ENCODE assay signal across 8 cellular contexts in the genomic region with DNA sequence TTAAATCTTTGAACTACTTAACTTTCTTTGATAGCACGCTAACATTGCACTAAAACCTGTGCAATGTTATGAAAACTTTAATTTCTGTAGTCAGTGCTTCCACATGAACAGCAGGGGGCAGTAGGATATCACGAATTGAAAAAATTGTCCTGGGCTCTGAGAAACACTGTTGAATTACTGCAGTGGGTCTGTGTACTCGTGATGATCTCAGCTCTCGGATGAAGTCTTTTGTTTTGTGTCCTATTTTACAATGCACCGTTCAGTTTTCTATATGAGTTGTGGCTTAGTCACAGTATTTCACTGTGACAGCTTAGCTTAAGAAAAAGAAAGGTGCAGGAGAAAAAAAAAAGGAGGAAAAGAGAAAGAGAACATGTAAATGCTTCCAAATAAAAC.
DNase-seq lines count a peak whose midpoint lies in the region; ATAC-seq and TF ChIP-seq lines count a peak whose summit lies in the region.

No MANE protein-coding gene starts in this region.

- H3K27me3 ChIP-seq in KMS-11 (ENCODE audit: insufficient read depth, low read depth) (no peaks in the 10 kb centered on the region), PC-3 (ENCODE audit: low read length) (no peaks in the 10 kb centered on the region)

- no TSS peak for BruUV-seq in PC-3 (replicated peaks; lab: Mats Ljungman, UMichigan)

- ATAC-seq in GM21619 (IDR thresholded peaks at IDR 0.05; ENCODE audit: unreplicated experiment) (peak; percentile 51), PC-3 (peak; percentile 81)

- H3K9ac ChIP-seq in KMS-11 (no peak overlapping the region), PC-3 (ENCODE audit: low read length) (peak overlapping the region; percentile 59)

- H3K4me3 ChIP-seq in KMS-11 (IDR thresholded peaks at IDR 0.05; ENCODE audit: insufficient read depth, low read depth, low read length): no peak overlapping the region
- H3K4me3 ChIP-seq in PC-3 (ENCODE audit: low read length): peak overlapping the region; percentile 73

- H3K79me2 ChIP-seq in KMS-11 (ENCODE audit: insufficient read depth, low read depth) (no peaks in the 10 kb centered on the region), PC-3 (ENCODE audit: low read length) (peaks cover 3% of the 10 kb centered on the region)

- DNase-seq in ELR (ENCODE audit: low read depth) (peak; percentile 94), PC-3 (peak; percentile 95), glomerular endothelial cell (ENCODE audit: extremely low read depth, low read depth, low spot score) (peak; percentile 77), occipital lobe (lab: John Stamatoyannopoulos, UW) (peak; percentile 57), UCSD-AML1 (lab: John Stamatoyannopoulos, UW; ENCODE audit: unreplicated experiment) (no peak)
- peak; percentile 5 for DNase-seq in activated naive CD8-positive, alpha-beta T cell treated with anti-CD3 and anti-CD28 coated beads, Interleukin-2, amount 50 U/mL, for 16 hours (ENCODE audit: low read depth, low spot score)

- no peaks in the 10 kb centered on the region for H3K9me3 ChIP-seq in PC-3 (ENCODE audit: low read length)

- POLR2A ChIA-PET in PC-3 (lab: Charles Lee; ENCODE audit: unreplicated experiment): interaction anchor here (0.6 to 1.0 kb wide), 3 partner anchors 20 to 1237 kb away, joined by 3 to 4 read pairs (median 3); no protein-coding TSS in a partner anchor

- intact Hi-C loops in PC-3 (cut with micrococcal nuclease): loop anchor here (1.0 to 10.0 kb wide), 9 partner anchors 28 to 1319 kb away; no protein-coding TSS in a partner anchor

- no peaks in the 10 kb centered on the region for H4K20me1 ChIP-seq in KMS-11 (ENCODE audit: insufficient read depth)
- no peaks in the 10 kb centered on the region for H4K20me1 ChIP-seq in PC-3 (ENCODE audit: low read length)

- peak; percentile 93 for TF ChIP-seq CTCF in KMS-11 (conservative IDR thresholded peaks at IDR 0.05; ENCODE audit: low read depth, low read length)
- peak; percentile 98 for TF ChIP-seq CTCF in PC-3 (conservative IDR thresholded peaks at IDR 0.05; ENCODE audit: low read depth, low read length)

- H3K27ac ChIP-seq in KMS-11 (no peak overlapping the region), PC-3 (ENCODE audit: low read length) (peak overlapping the region; percentile 28)

- no peaks in the 10 kb centered on the region for H3K9me2 ChIP-seq in PC-3 (replicated peaks; ENCODE audit: low read length)

- H3K4me1 ChIP-seq in KMS-11 (ENCODE audit: low read depth, poor library complexity, severe bottlenecking) (peaks cover 22% of the 10 kb centered on the region), PC-3 (ENCODE audit: insufficient read depth, low read length) (peaks cover 15% of the 10 kb centered on the region)

- no peaks in the 10 kb centered on the region for H3F3A ChIP-seq in PC-3 (ENCODE audit: low read length, unreplicated experiment)

- peak overlapping the region; percentile 75 for H2AFZ ChIP-seq in KMS-11 (ENCODE audit: low read depth)
- H2AFZ ChIP-seq in PC-3 (ENCODE audit: low read length): peak overlapping the region; percentile 93

- H3K4me2 ChIP-seq in KMS-11 (peak overlapping the region; percentile 65), PC-3 (ENCODE audit: low read length) (peak overlapping the region; percentile 87)

- CTCF ChIA-PET in PC-3 (lab: Charles Lee): interaction anchor here (0.6 to 1.9 kb wide), 15 partner anchors 9 to 1317 kb away, joined by 3 to 12 read pairs (median 4); no protein-coding TSS in a partner anchor

- no peaks in the 10 kb centered on the region for H3K36me3 ChIP-seq in KMS-11 (ENCODE audit: insufficient read depth)
- H3K36me3 ChIP-seq in PC-3 (ENCODE audit: low read depth, low read length): no peaks in the 10 kb centered on the region
